Comparison of ENCODE assay signal across 12 cellular contexts in the genomic region with DNA sequence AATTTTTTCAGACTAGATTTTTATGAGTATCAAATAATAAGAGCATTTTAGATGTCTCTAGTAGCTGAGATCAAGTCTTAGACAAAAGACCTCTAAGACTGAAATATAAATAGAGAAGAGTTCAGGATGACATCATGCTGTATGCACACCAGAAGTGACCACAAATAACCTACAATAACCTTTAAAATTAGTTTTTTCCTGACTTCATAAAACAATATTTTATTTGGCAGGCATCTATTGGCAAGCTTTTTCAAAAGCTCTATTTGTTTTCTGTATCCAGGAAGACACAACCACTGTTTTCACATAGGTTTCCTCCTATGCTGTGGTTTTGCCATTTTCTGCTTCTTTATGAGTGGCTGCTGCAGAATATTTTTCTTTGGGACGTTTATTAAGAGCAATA.
DNase-seq lines count a peak whose midpoint lies in the region; ATAC-seq and TF ChIP-seq lines count a peak whose summit lies in the region.
"Had no signal": no experiment of that assay in that cellular context is flagged by ENCODE, and none has a peak within 500 bp of the region (broad histone marks: within the 10 kb centered on the region; RNA-seq: fewer than 3 reads in every experiment).

No MANE protein-coding gene starts in this region.

- ATAC-seq in effector memory CD8-positive, alpha-beta T cell (replicated peaks) = peak; percentile 77
- ATAC-seq in GM19351 (IDR thresholded peaks at IDR 0.05; ENCODE audit: unreplicated experiment) = no peak

- H3K36me3 Mint-ChIP-seq in effector memory CD8-positive, alpha-beta T cell (ENCODE audit: insufficient read depth) = no peaks in the 10 kb centered on the region
- H3K36me3 Mint-ChIP-seq: CD14-positive monocyte, T-cell, type B pancreatic cell had no signal

- DNase-seq in AG09309 (ENCODE audit: low read depth) (peak; percentile 24), LHCN-M2 (ENCODE audit: low read depth) (peak; percentile 93), lung microvascular endothelial cell (ENCODE audit: low read depth in 2 of 2) (peak; percentile 94 to 95), SIG-M5 treated with dmso at 0.1 percent for 504 hours (lab: John Stamatoyannopoulos, UW; ENCODE audit: unreplicated experiment) (no peak), iPS-NIHi11 (ENCODE audit: low spot score) (no peak), mucosa of gallbladder (ENCODE audit: low spot score) (no peak)
- DNase-seq in effector memory CD8-positive, alpha-beta T cell = no peak
- DNase-seq: hippocampal formation, T-cell had no signal

- H3K4me3 Mint-ChIP-seq in effector memory CD8-positive, alpha-beta T cell = peak overlapping the region in 1 of 2 donors; percentile 49
- H3K4me3 Mint-ChIP-seq: CD14-positive monocyte, T-cell, type B pancreatic cell had no signal

- H3K4me1 Mint-ChIP-seq in effector memory CD8-positive, alpha-beta T cell (ENCODE audit: low read depth in 2 of 2) = peaks cover 4 to 11% of the 10 kb centered on the region in 2 donors

- H3K27ac Mint-ChIP-seq in effector memory CD8-positive, alpha-beta T cell = peak overlapping the region in 1 of 2 donors; percentile 64
- H3K27ac Mint-ChIP-seq: CD14-positive monocyte, T-cell, type B pancreatic cell had no signal

- no peak for TF ChIP-seq CTCF in AG09309 (IDR thresholded peaks at IDR 0.05; ENCODE audit: control insufficient read depth, insufficient read depth, low read depth, low read length, missing control alignments)

- H3K4me3 ChIP-seq in AG09309 (ENCODE audit: control insufficient read depth, low read depth, low read length) = no peak overlapping the region

- H3K9me3 Mint-ChIP-seq in effector memory CD8-positive, alpha-beta T cell = no peaks in the 10 kb centered on the region
- H3K9me3 Mint-ChIP-seq: CD14-positive monocyte, T-cell, type B pancreatic cell had no signal

- peaks cover 0 to 9% of the 10 kb centered on the region in 2 donors for H3K27me3 Mint-ChIP-seq in effector memory CD8-positive, alpha-beta T cell

Comparison
In these comparisons a context has a peak if more than half of its experiments do, and no peak if none do; other contexts are left out.
1. DNase-seq: peak in AG09309 (single experiment), LHCN-M2 (single experiment) and lung microvascular endothelial cell (2 of 2); none in effector memory CD8-positive, alpha-beta T cell (0 of 3), SIG-M5 treated with dmso at 0.1 percent for 504 hours (single experiment), iPS-NIHi11 (single experiment) and mucosa of gallbladder (single experiment).